ENCODE assay signal across 4 cellular contexts in genomic region chr2:31362581-31362980, GRCh38. TPM values are rescaled to one million over a fixed set of nuclear protein-coding genes. Genes with fewer than 3 reads are reported as not detected.
"Had no signal": no experiment of that assay in that cellular context is flagged by ENCODE, and none has a peak within 500 bp of the region (broad histone marks: within the 10 kb centered on the region; RNA-seq: fewer than 3 reads in every experiment).

No MANE protein-coding gene starts in this region.

- DNase-seq: GDM1, GF-D8 had no signal

- H3K4me3 ChIP-seq: GM12878 had no signal

RNA-seq across cellular contexts. Expression of gene XDH, which starts 52.0 kb away (rescaled TPM):
- total RNA-seq: G401, GM12878 had no signal
